ENCODE assay signal across 10 cellular contexts in the genomic region with DNA sequence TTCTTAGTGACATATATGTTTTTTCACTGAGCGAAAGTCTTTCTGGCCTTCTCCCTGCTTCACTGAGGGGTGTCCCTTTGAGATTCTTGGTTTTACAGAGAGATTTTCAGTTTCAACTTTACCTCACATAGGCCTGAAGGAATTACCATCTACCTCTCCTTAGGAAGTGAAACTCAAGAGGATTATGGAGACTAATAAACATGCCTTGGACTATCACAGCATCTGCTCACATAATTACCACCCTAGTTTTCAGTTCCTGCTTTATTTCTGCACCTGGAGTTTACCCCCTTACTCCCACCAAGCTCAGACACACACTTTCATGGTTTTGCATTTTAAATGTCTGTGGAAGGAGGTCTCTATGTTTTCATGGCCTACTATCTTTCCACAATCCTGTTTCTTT.
A peak's percentile ranks its signal among the peaks of the same experiment; 100 is the strongest.
DNase-seq lines count a peak whose midpoint lies in the region; ATAC-seq lines count a peak whose summit lies in the region.
"Had no signal": no experiment of that assay in that cellular context is flagged by ENCODE, and none has a peak within 500 bp of the region (broad histone marks: within the 10 kb centered on the region; RNA-seq: fewer than 3 reads in every experiment).

No MANE protein-coding gene starts in this region.

- ATAC-seq in GM18870 (IDR thresholded peaks at IDR 0.05; ENCODE audit: unreplicated experiment): peak; percentile 92
- peak; percentile 80 for ATAC-seq in GM21576 (IDR thresholded peaks at IDR 0.05; ENCODE audit: unreplicated experiment)
- ATAC-seq in HG03196 (IDR thresholded peaks at IDR 0.05; ENCODE audit: unreplicated experiment): peak; percentile 80
- ATAC-seq in effector memory CD8-positive, alpha-beta T cell (replicated peaks): peak; percentile 26
- ATAC-seq in activated naive CD4-positive, alpha-beta T cell treated with anti-CD3 and anti-CD28 coated beads, Interleukin-2, amount 50 U/mL, for 72 hours: no peak

- no peak for DNase-seq in effector memory CD8-positive, alpha-beta T cell
- DNase-seq in NCI-H345 (lab: John Stamatoyannopoulos, UW) (no peak), head of caudate nucleus (no peak)
- no peak for DNase-seq in activated naive CD4-positive, alpha-beta T cell treated with anti-CD3 and anti-CD28 coated beads, Interleukin-2, amount 50 U/mL, for 72 hours (ENCODE audit: low spot score in 2 of 2)
- no peak for DNase-seq in activated naive CD8-positive, alpha-beta T cell treated with anti-CD3 and anti-CD28 coated beads for 36 hours
- DNase-seq: activated naive CD4-positive, alpha-beta T cell treated with Interleukin-2 at 50 U/mL for 16 hours; EL had no signal

- H3K27ac Mint-ChIP-seq in effector memory CD8-positive, alpha-beta T cell: no peak overlapping the region
- H3K27ac Mint-ChIP-seq in activated naive CD4-positive, alpha-beta T cell treated with anti-CD3 and anti-CD28 coated beads, Interleukin-2, amount 50 U/mL, for 72 hours: no peak overlapping the region
- no peak overlapping the region for H3K27ac Mint-ChIP-seq in activated naive CD8-positive, alpha-beta T cell treated with anti-CD3 and anti-CD28 coated beads for 36 hours

- H3K4me3 Mint-ChIP-seq in effector memory CD8-positive, alpha-beta T cell: no peak overlapping the region
- H3K4me3 Mint-ChIP-seq in activated naive CD8-positive, alpha-beta T cell treated with anti-CD3 and anti-CD28 coated beads for 36 hours: no peak overlapping the region

- H3K36me3 Mint-ChIP-seq in effector memory CD8-positive, alpha-beta T cell (ENCODE audit: insufficient read depth): no peaks in the 10 kb centered on the region
- peaks cover 9 to 10% of the 10 kb centered on the region in 2 donors for H3K36me3 Mint-ChIP-seq in activated naive CD4-positive, alpha-beta T cell treated with anti-CD3 and anti-CD28 coated beads, Interleukin-2, amount 50 U/mL, for 72 hours
- H3K36me3 Mint-ChIP-seq in activated naive CD8-positive, alpha-beta T cell treated with anti-CD3 and anti-CD28 coated beads for 36 hours: peaks cover 6% of the 10 kb centered on the region

- H3K27me3 Mint-ChIP-seq in effector memory CD8-positive, alpha-beta T cell: peaks cover 19 to 52% of the 10 kb centered on the region in 2 donors
- no peaks in the 10 kb centered on the region for H3K27me3 Mint-ChIP-seq in activated naive CD8-positive, alpha-beta T cell treated with anti-CD3 and anti-CD28 coated beads for 36 hours

- intact Hi-C loops in head of caudate nucleus (cut with DNase I): no loop called here

- H3K9me3 Mint-ChIP-seq in effector memory CD8-positive, alpha-beta T cell: no peaks in the 10 kb centered on the region
- peaks cover 3 to 11% of the 10 kb centered on the region in 2 donors for H3K9me3 Mint-ChIP-seq in activated naive CD4-positive, alpha-beta T cell treated with anti-CD3 and anti-CD28 coated beads, Interleukin-2, amount 50 U/mL, for 72 hours
- H3K9me3 Mint-ChIP-seq in activated naive CD8-positive, alpha-beta T cell treated with anti-CD3 and anti-CD28 coated beads for 36 hours: peaks cover 8% of the 10 kb centered on the region

- no peaks in the 10 kb centered on the region for H3K4me1 Mint-ChIP-seq in effector memory CD8-positive, alpha-beta T cell (ENCODE audit: low read depth in 2 of 2)
- H3K4me1 Mint-ChIP-seq in activated naive CD8-positive, alpha-beta T cell treated with anti-CD3 and anti-CD28 coated beads for 36 hours: no peaks in the 10 kb centered on the region

Comparison
In these comparisons a context has a peak if more than half of its experiments do, and no peak if none do; other contexts are left out.
1. ATAC-seq: peak in GM18870 (single experiment), GM21576 (single experiment), HG03196 (single experiment) and effector memory CD8-positive, alpha-beta T cell (single experiment); none in activated naive CD4-positive, alpha-beta T cell treated with anti-CD3 and anti-CD28 coated beads, Interleukin-2, amount 50 U/mL, for 72 hours (0 of 2).